ENCODE assay signal across 8 cellular contexts in the genomic region with DNA sequence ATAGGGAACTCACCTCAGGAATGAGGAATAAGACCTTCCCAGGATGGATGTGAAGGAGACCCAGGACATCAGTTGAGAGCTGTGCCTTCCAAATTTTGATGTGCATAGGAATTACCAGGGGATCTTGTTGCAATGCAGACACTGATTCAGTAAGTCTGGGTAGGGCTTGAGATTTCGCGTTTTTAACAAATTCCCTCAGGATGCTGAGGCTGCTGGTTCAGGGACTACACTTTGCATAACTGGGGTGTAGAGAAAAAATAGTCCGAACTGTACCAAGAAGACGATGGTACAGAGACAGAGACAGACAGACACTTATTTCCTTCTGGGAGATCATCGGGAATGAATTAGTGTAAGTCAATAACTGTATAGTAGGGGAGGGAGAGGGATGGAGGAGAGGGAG.
A peak's percentile ranks its signal among the peaks of the same experiment; 100 is the strongest.
DNase-seq lines count a peak whose midpoint lies in the region; ATAC-seq and TF ChIP-seq lines count a peak whose summit lies in the region.

No MANE protein-coding gene starts in this region.

- peak; percentile 34 for DNase-seq in NCI-H510A treated with DMSO at 0.1 percent for 48 hours (lab: John Stamatoyannopoulos, UW)
- no peak for DNase-seq in NCI-H510A (lab: John Stamatoyannopoulos, UW)
- peak; percentile 3 for DNase-seq in RPMI7951 (ENCODE audit: low read depth)
- no peak for DNase-seq in fibroblast of villous mesenchyme (ENCODE audit: low read depth)
- no peak for DNase-seq in stimulated activated CD4-positive, alpha-beta T cell treated with anti-CD3 and anti-CD28 coated beads, Interleukin-4, amount 100 ng/mL, for 1 hour
- DNase-seq in effector CD4-positive, alpha-beta T cell = no peak

- peak overlapping the region in 16 of 21 experiments; percentile 3 to 76 (median 56) for H3K27ac ChIP-seq in skin epidermis

- no peak for TF ChIP-seq CTCF in fibroblast of villous mesenchyme (IDR thresholded peaks at IDR 0.05; ENCODE audit: insufficient read depth, low read depth, low read length)

- no peak for ATAC-seq in GM18868 (IDR thresholded peaks at IDR 0.05; ENCODE audit: unreplicated experiment)

- H3K4me3 ChIP-seq in fibroblast of villous mesenchyme (ENCODE audit: low read depth, low read length) (peak overlapping the region; percentile 75), skin epidermis (peak overlapping the region; percentile 17 to 53 (median 48))

Comparison
In these comparisons a context has a peak if more than half of its experiments do, and no peak if none do; other contexts are left out.
1. DNase-seq: peak in NCI-H510A treated with DMSO at 0.1 percent for 48 hours (single experiment) and RPMI7951 (single experiment); none in NCI-H510A (single experiment), fibroblast of villous mesenchyme (single experiment), stimulated activated CD4-positive, alpha-beta T cell treated with anti-CD3 and anti-CD28 coated beads, Interleukin-4, amount 100 ng/mL, for 1 hour (single experiment) and effector CD4-positive, alpha-beta T cell (single experiment).